In genomic region chr2:207387172-207387571, GRCh38 we compare ENCODE assay signal across 22 cellular contexts.
"Had no signal": no experiment of that assay in that cellular context is flagged by ENCODE, and none has a peak within 500 bp of the region (broad histone marks: within the 10 kb centered on the region; RNA-seq: fewer than 3 reads in every experiment).

No MANE protein-coding gene starts in this region.

- H3K9me3 ChIP-seq: psoas muscle, sigmoid colon, thyroid gland had no signal

- DNase-seq: dermis blood vessel endothelial cell; effector memory CD8-positive, alpha-beta T cell; erythroblast; hypothalamus; immature natural killer cell; islet precursor cell; mesenchymal stem cell; mucosa of descending colon; naive B cell; nucleus accumbens; posterior cingulate gyrus; psoas muscle; right cardiac atrium; sigmoid colon; spleen; stimulated activated CD4-positive, alpha-beta T cell treated with anti-CD3 and anti-CD28 coated beads, Interleukin-2, amount 100 ng/mL, for 48 hours; stimulated activated CD8-positive, alpha-beta memory T cell treated with anti-CD3 and anti-CD28 coated beads, Interleukin-4, amount 100 ng/mL, for 48 hours; stimulated activated naive CD4-positive, alpha-beta T cell treated with Interleukin-2 at 50 U/mL for 16 hours; stomach; thyroid gland had no signal

- ATAC-seq: effector memory CD8-positive, alpha-beta T cell; left lobe of liver; mucosa of descending colon; psoas muscle; right cardiac atrium had no signal

- H3K4me3 ChIP-seq: coronary artery, mucosa of descending colon, psoas muscle, sigmoid colon, spleen, stomach, thyroid gland had no signal

- H3K36me3 ChIP-seq: sigmoid colon, spleen, stomach, thyroid gland had no signal

- H3K27me3 ChIP-seq: sigmoid colon, spleen, stomach, thyroid gland had no signal

- H3K27ac ChIP-seq: coronary artery, psoas muscle, sigmoid colon, spleen, stomach, thyroid gland had no signal

- H3K4me1 ChIP-seq: psoas muscle, sigmoid colon, spleen, stomach, thyroid gland had no signal
